In the genomic region with DNA sequence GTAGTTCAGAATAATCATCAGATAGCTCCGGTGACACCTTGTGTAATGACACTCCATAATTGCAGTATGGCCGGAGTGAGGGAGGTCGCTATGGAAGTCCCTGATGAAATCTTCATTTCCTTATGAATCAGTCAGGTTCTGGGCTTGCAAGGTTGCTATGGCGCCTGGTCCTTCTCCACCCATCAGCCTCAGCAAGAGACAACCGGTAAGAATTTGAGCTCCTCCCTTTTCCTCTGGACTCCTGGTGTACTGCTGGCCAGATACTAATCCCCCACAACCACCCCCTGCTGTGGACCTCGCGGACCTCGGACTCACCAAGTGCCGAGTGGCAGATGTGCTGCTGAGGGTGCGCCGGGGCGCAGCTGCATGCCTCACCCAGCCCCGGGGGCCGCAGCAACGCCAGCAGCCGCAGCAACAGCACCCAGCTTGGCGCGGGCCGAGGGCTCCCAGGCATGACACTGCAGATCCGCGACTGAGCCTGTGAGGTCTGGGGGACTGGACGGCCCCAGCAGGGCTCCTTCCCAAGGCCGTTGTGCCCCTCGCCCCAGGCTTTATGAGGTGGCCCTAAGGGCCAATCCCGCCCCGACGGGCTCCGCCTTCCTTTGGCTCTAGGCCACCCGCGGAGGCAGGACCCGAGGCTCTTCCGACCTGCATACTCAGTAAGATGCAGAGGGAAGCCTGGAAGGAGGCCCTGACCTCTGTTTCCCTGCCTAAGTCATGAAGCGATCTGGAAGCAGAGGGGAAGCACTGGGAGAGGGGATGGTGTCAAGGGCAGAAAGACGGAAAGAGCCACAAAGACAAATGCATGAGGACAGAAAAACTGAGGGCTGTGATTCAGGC, we compare ENCODE assay signal across 9 cellular contexts. TPM values are rescaled to one million over a fixed set of nuclear protein-coding genes. Genes with fewer than 3 reads are reported as not detected.
A peak's percentile ranks its signal among the peaks of the same experiment; 100 is the strongest.
DNase-seq lines count a peak whose midpoint lies in the region; FAIRE-seq and TF ChIP-seq lines count a peak whose summit lies in the region.
"Had no signal": no experiment of that assay in that cellular context is flagged by ENCODE, and none has a peak within 500 bp of the region (broad histone marks: within the 10 kb centered on the region; RNA-seq: fewer than 3 reads in every experiment).

Gene TIMP4, minus strand, starts transcription at position 526 of the 840 bp plus-strand sequence. Its CDS starts 72 bp downstream, at position 454.

- H3K36me3 ChIP-seq in BLaER1 (no peaks in the 10 kb centered on the region), OCI-LY3 (replicated peaks; ENCODE audit: low read depth, low read length) (no peaks in the 10 kb centered on the region), osteoblast (ENCODE audit: insufficient read depth, low read length) (no peaks in the 10 kb centered on the region)

- H2AFZ ChIP-seq in OCI-LY3 (ENCODE audit: low read depth, low read length) (no peak within 1 kb of the TSS), osteoblast (ENCODE audit: low read length) (peak within 1 kb of the TSS; percentile 92)

- no peak within 1 kb of the TSS for H3K27ac ChIP-seq in BLaER1
- H3K27ac ChIP-seq in OCI-LY3 (ENCODE audit: low read length), result peak within 1 kb of the TSS; percentile 37; the same call in 1 of the 2 replicates
- H3K27ac ChIP-seq in osteoblast (ENCODE audit: low read depth, low read length), result no peak within 1 kb of the TSS

- H3K9ac ChIP-seq in BLaER1 (no peak within 1 kb of the TSS), OCI-LY3 (ENCODE audit: low read length) (no peak within 1 kb of the TSS)

- H3K9me3 ChIP-seq in BLaER1, result no peaks in the 10 kb centered on the region
- H3K9me3 ChIP-seq in OCI-LY3 (ENCODE audit: insufficient read depth, low read length), result no peaks in the 10 kb centered on the region
- no peaks in the 10 kb centered on the region for H3K9me3 ChIP-seq in osteoblast (ENCODE audit: low read depth, low read length)

- H3K4me1 ChIP-seq in BLaER1 (peaks cover 28% of the 10 kb centered on the region), OCI-LY3 (ENCODE audit: low read length) (no peaks in the 10 kb centered on the region), osteoblast (ENCODE audit: insufficient read depth, low read length) (peaks cover 16% of the 10 kb centered on the region)

- H3K4me3 ChIP-seq in BLaER1 (no peak within 1 kb of the TSS), OCI-LY3 (ENCODE audit: low read length) (no peak within 1 kb of the TSS), osteoblast (ENCODE audit: insufficient read depth, low read length) (peak within 1 kb of the TSS; percentile 68)

- H3K79me2 ChIP-seq in OCI-LY3 (ENCODE audit: low read length) (no peaks in the 10 kb centered on the region), osteoblast (ENCODE audit: insufficient read depth, low read length) (no peaks in the 10 kb centered on the region)

- H4K20me1 ChIP-seq in BLaER1 (no peaks in the 10 kb centered on the region), OCI-LY3 (ENCODE audit: insufficient read depth, low read length) (no peaks in the 10 kb centered on the region), osteoblast (ENCODE audit: insufficient read depth, low read length) (no peaks in the 10 kb centered on the region)

- H3K4me2 ChIP-seq in BLaER1 (peak within 1 kb of the TSS; percentile 27), OCI-LY3 (ENCODE audit: low read length) (no peak within 1 kb of the TSS), osteoblast (ENCODE audit: insufficient read depth, low read length) (peak within 1 kb of the TSS; percentile 80)

- peaks cover 3% of the 10 kb centered on the region; the same call in 1 of the 2 replicates for H3K27me3 ChIP-seq in BLaER1
- H3K27me3 ChIP-seq in OCI-LY3 (ENCODE audit: low read depth, low read length), result peaks cover 5% of the 10 kb centered on the region
- H3K27me3 ChIP-seq in osteoblast (ENCODE audit: insufficient read depth, low read length), result no peaks in the 10 kb centered on the region

- FAIRE-seq in D721Med (lab: Jason Lieb, UNC), result no peak

- DNase-seq in fibroblast of the conjunctiva (ENCODE audit: low read depth), result peak; percentile 76
- peak; percentile 87 for DNase-seq in osteoblast (ENCODE audit: insufficient read length, low spot score, missing footprints)
- no peak for DNase-seq in NCI-H2171 treated with DMSO at 0.1 percent for 48 hours (lab: John Stamatoyannopoulos, UW)
- no peak for DNase-seq in amniotic stem cell (lab: John Stamatoyannopoulos, UW)
- no peak for DNase-seq in D721Med (ENCODE audit: insufficient read length, low spot score)
- no peak for DNase-seq in NOMO-1 (lab: John Stamatoyannopoulos, UW; ENCODE audit: unreplicated experiment in 2 of 2)

- TF ChIP-seq CTCF in OCI-LY3 (IDR thresholded peaks at IDR 0.05; ENCODE audit: low read depth, low read length), result no peak
- no peak for TF ChIP-seq CTCF in osteoblast (IDR thresholded peaks at IDR 0.05; ENCODE audit: extremely low read depth, low read depth, low read length)
- TF ChIP-seq CTCF in D721Med (IDR thresholded peaks at IDR 0.05; ENCODE audit: insufficient read depth, missing control alignments), result no peak

RNA-seq across cellular contexts. Expression of gene TIMP4, which starts in this region (rescaled TPM):
- total RNA-seq in osteoblast, result 2.4 and 3.3 TPM in 2 replicates
- total RNA-seq: T-helper 1 cell treated with Interleukin-12 subunit alpha and Interleukin-12 subunit beta and Interleukin-4 antibody, amounts not matched to agents 30 ng/mL and 1 ng/mL, for 36 hours had no signal

Comparison
In these comparisons a context has a peak if more than half of its experiments do, and no peak if none do; other contexts are left out.
1. DNase-seq: peak in fibroblast of the conjunctiva (single experiment) and osteoblast (single experiment); none in NCI-H2171 treated with DMSO at 0.1 percent for 48 hours (single experiment), amniotic stem cell (single experiment), D721Med (single experiment) and NOMO-1 (0 of 2).